In genomic region chr12:93954160-93955112, GRCh38 we compare ENCODE assay signal across 19 cellular contexts.
DNase-seq lines count a peak whose midpoint lies in the region; ATAC-seq and TF ChIP-seq lines count a peak whose summit lies in the region.
"Had no signal": no experiment of that assay in that cellular context is flagged by ENCODE, and none has a peak within 500 bp of the region (broad histone marks: within the 10 kb centered on the region; RNA-seq: fewer than 3 reads in every experiment).

No MANE protein-coding gene starts in this region.

- no peaks in the 10 kb centered on the region for H3K36me3 ChIP-seq in heart left ventricle

- TF ChIP-seq CTCF in heart left ventricle (IDR thresholded peaks at IDR 0.05), result no peak

- TF ChIP-seq POLR2A in heart left ventricle (IDR thresholded peaks at IDR 0.05), result no peak

- H3K4me3 ChIP-seq in heart left ventricle, result no peak overlapping the region

- ATAC-seq in heart left ventricle, result peak; percentile 89 to 96 (median 96)
- ATAC-seq: activated naive CD4-positive, alpha-beta T cell treated with anti-CD3 and anti-CD28 coated beads, Interleukin-2, amount 50 U/mL, for 72 hours; PC-3 had no signal

- 62 to 67% (median 64%) methylated on average over 9 of the region's 9 CpGs for WGBS in heart left ventricle, 4 donors

- H3K27me3 ChIP-seq in heart left ventricle, result no peaks in the 10 kb centered on the region

- DNase-seq in AG08396 (ENCODE audit: low spot score) (peak; percentile 36), amniotic epithelial cell (ENCODE audit: low read depth) (peak; percentile 11), heart left ventricle (peak in 4 of 5 donors; percentile 26 to 71 (median 58)), renal cortical epithelial cell (ENCODE audit: low read depth) (peak; percentile 5), dermis blood vessel endothelial cell (no peak), A172 (ENCODE audit: low spot score) (no peak)
- no peak for DNase-seq in activated effector memory CD4-positive, alpha-beta T cell treated with anti-CD3 and anti-CD28 coated beads, Interleukin-2, amount 50 U/mL, for 16 hours
- DNase-seq in activated naive CD4-positive, alpha-beta T cell treated with Interleukin-2 at 50 U/mL for 16 hours, result no peak
- DNase-seq: activated T-cell treated with anti-CD3 and anti-CD28 coated beads, Interleukin-2, amount 50 U/mL, for 24 hours; caudate nucleus; EL; midbrain; NCI-H2081 treated with DMSO at 0.1 percent for 48 hours; NCI-H526 treated with DMSO at 0.1 percent for 48 hours; occipital lobe; PC-3; stimulated activated CD4-positive, alpha-beta T cell treated with anti-CD3 and anti-CD28 coated beads, Interleukin-12 subunit alpha, Interleukin-12 subunit beta, amount 100 ng/mL, for 4 hours; stimulated activated naive CD4-positive, alpha-beta T cell had no signal

- H3K9me3 ChIP-seq in heart left ventricle, result peaks cover 0 to 10% (median 0%) of the 10 kb centered on the region in 12 donors

- peak overlapping the region in 9 of 12 donors; percentile 11 to 83 (median 48) for H3K27ac ChIP-seq in heart left ventricle

- H3K4me1 ChIP-seq in heart left ventricle, result peaks cover 0 to 19% (median 0%) of the 10 kb centered on the region in 12 donors

- intact Hi-C loops in heart left ventricle (cut with DNase I), result no loop called here

Comparison
In these comparisons a context has a peak if more than half of its experiments do, and no peak if none do; other contexts are left out.
1. DNase-seq: peak in AG08396 (single experiment), amniotic epithelial cell (single experiment), heart left ventricle (4 of 5) and renal cortical epithelial cell (single experiment); none in activated effector memory CD4-positive, alpha-beta T cell treated with anti-CD3 and anti-CD28 coated beads, Interleukin-2, amount 50 U/mL, for 16 hours (single experiment), activated naive CD4-positive, alpha-beta T cell treated with Interleukin-2 at 50 U/mL for 16 hours (single experiment), dermis blood vessel endothelial cell (single experiment) and A172 (single experiment).